Comparison of ENCODE assay signal across 1 cellular context in genomic region chr6:27902335-27903314, GRCh38.
TF ChIP-seq lines count a peak whose summit lies in the region.

No MANE protein-coding gene starts in this region.

TF ChIP-seq in HepG2, 621 proteins besides CTCF, POLR2A, EP300 and RAD21 (continued from another document and continues in another):
- TF ChIP-seq ZNF512 (CRISPR knock-in tag; IDR thresholded peaks at IDR 0.05), result 0 out of 2 replicates have a peak, but pooled peaks have one; percentile 76
- TF ChIP-seq ZNF30 (CRISPR knock-in tag; IDR thresholded peaks at IDR 0.05), result no peak
- no peak for TF ChIP-seq KDM6A (CRISPR knock-in tag; IDR thresholded peaks at IDR 0.05; ENCODE audit: low read depth)
- TF ChIP-seq, protein P1, sequence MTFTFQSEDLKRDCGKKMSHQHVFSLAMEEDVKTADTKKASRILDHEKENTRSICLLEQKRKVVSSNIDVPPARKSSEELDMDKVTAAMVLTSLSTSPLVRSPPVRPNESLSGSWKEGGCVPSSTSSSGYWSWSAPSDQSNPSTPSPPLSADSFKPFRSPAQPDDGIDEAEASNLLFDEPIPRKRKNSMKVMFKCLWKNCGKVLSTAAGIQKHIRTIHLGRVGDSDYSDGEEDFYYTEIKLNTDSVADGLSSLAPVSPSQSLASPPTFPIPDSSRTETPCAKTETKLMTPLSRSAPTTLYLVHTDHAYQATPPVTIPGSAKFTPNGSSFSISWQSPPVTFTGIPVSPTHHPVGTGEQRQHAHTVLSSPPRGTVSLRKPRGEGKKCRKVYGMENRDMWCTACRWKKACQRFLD (CRISPR knock-in tag; IDR thresholded peaks at IDR 0.05; ENCODE audit: borderline replicate concordance), result 0 out of 2 replicates have a peak, but pooled peaks have one; percentile 3
- TF ChIP-seq RELA (CRISPR knock-in tag; IDR thresholded peaks at IDR 0.05), result 0 out of 2 replicates have a peak, but pooled peaks have one; percentile 53
- TF ChIP-seq, protein P2, sequence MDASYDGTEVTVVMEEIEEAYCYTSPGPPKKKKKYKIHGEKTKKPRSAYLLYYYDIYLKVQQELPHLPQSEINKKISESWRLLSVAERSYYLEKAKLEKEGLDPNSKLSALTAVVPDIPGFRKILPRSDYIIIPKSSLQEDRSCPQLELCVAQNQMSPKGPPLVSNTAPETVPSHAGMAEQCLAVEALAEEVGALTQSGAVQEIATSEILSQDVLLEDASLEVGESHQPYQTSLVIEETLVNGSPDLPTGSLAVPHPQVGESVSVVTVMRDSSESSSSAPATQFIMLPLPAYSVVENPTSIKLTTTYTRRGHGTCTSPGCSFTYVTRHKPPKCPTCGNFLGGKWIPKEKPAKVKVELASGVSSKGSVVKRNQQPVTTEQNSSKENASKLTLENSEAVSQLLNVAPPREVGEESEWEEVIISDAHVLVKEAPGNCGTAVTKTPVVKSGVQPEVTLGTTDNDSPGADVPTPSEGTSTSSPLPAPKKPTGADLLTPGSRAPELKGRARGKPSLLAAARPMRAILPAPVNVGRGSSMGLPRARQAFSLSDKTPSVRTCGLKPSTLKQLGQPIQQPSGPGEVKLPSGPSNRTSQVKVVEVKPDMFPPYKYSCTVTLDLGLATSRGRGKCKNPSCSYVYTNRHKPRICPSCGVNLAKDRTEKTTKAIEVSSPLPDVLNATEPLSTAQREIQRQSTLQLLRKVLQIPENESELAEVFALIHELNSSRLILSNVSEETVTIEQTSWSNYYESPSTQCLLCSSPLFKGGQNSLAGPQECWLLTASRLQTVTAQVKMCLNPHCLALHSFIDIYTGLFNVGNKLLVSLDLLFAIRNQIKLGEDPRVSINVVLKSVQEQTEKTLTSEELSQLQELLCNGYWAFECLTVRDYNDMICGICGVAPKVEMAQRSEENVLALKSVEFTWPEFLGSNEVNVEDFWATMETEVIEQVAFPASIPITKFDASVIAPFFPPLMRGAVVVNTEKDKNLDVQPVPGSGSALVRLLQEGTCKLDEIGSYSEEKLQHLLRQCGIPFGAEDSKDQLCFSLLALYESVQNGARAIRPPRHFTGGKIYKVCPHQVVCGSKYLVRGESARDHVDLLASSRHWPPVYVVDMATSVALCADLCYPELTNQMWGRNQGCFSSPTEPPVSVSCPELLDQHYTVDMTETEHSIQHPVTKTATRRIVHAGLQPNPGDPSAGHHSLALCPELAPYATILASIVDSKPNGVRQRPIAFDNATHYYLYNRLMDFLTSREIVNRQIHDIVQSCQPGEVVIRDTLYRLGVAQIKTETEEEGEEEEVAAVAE (CRISPR knock-in tag; IDR thresholded peaks at IDR 0.05; ENCODE audit: borderline replicate concordance), result peak; percentile 81; the same call in 1 of the 2 replicates
- TF ChIP-seq, protein P3, sequence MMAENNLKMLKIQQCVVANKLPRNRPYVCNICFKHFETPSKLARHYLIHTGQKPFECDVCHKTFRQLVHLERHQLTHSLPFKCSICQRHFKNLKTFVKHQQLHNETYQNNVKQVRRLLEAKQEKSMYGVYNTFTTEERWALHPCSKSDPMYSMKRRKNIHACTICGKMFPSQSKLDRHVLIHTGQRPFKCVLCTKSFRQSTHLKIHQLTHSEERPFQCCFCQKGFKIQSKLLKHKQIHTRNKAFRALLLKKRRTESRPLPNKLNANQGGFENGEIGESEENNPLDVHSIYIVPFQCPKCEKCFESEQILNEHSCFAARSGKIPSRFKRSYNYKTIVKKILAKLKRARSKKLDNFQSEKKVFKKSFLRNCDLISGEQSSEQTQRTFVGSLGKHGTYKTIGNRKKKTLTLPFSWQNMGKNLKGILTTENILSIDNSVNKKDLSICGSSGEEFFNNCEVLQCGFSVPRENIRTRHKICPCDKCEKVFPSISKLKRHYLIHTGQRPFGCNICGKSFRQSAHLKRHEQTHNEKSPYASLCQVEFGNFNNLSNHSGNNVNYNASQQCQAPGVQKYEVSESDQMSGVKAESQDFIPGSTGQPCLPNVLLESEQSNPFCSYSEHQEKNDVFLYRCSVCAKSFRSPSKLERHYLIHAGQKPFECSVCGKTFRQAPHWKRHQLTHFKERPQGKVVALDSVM (CRISPR knock-in tag; IDR thresholded peaks at IDR 0.05), result 0 out of 2 replicates have a peak, but pooled peaks have one; percentile 57
- TF ChIP-seq YEATS2 (CRISPR knock-in tag; IDR thresholded peaks at IDR 0.05; ENCODE audit: borderline replicate concordance), result peak; percentile 40; the same call in 1 of the 2 replicates
- no peak for TF ChIP-seq ZNF207 (IDR thresholded peaks at IDR 0.05; ENCODE audit: borderline replicate concordance)
- no peak for TF ChIP-seq ZNF367 (CRISPR knock-in tag; IDR thresholded peaks at IDR 0.05; ENCODE audit: borderline replicate concordance)
- TF ChIP-seq ZNF577 (CRISPR knock-in tag; IDR thresholded peaks at IDR 0.05; ENCODE audit: borderline replicate concordance, low read depth), result no peak
- no peak for TF ChIP-seq ZNF576 (CRISPR knock-in tag; IDR thresholded peaks at IDR 0.05)
- TF ChIP-seq SNAPC2 (CRISPR knock-in tag; IDR thresholded peaks at IDR 0.05), result no peak
- no peak for TF ChIP-seq SP2 (CRISPR knock-in tag; IDR thresholded peaks at IDR 0.05)
- TF ChIP-seq CEBPG (CRISPR knock-in tag; IDR thresholded peaks at IDR 0.05), result peak; percentile 27; the same call in 1 of the 2 replicates
- 0 out of 2 replicates have a peak, but pooled peaks have one; percentile 30 for TF ChIP-seq ZNF510 (CRISPR knock-in tag; IDR thresholded peaks at IDR 0.05; ENCODE audit: low read depth)
- no peak for TF ChIP-seq DMTF1 (CRISPR knock-in tag; IDR thresholded peaks at IDR 0.05)
- TF ChIP-seq TARDBP (CRISPR knock-in tag; IDR thresholded peaks at IDR 0.05), result peak; percentile 80
- TF ChIP-seq PRMT3 (CRISPR knock-in tag; IDR thresholded peaks at IDR 0.05; ENCODE audit: borderline replicate concordance, low read depth), result no peak
- peak; percentile 51; the same call in 1 of the 2 replicates for TF ChIP-seq KDM5A (IDR thresholded peaks at IDR 0.05; ENCODE audit: borderline replicate concordance, low read length)
- no peak for TF ChIP-seq SRY (CRISPR knock-in tag; IDR thresholded peaks at IDR 0.05)
- TF ChIP-seq STAG1 (CRISPR knock-in tag; IDR thresholded peaks at IDR 0.05), result no peak
- TF ChIP-seq NFIB (CRISPR knock-in tag; IDR thresholded peaks at IDR 0.05; ENCODE audit: borderline replicate concordance), result no peak
- TF ChIP-seq NCOA2 (CRISPR knock-in tag; IDR thresholded peaks at IDR 0.05), result peak; percentile 70
- TF ChIP-seq, protein P4, sequence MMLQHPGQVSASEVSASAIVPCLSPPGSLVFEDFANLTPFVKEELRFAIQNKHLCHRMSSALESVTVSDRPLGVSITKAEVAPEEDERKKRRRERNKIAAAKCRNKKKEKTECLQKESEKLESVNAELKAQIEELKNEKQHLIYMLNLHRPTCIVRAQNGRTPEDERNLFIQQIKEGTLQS (CRISPR knock-in tag; IDR thresholded peaks at IDR 0.05), result no peak
- TF ChIP-seq ZNF225 (CRISPR knock-in tag; IDR thresholded peaks at IDR 0.05), result no peak
- peak; percentile 73 for TF ChIP-seq GATAD2A (CRISPR knock-in tag; IDR thresholded peaks at IDR 0.05)
- no peak for TF ChIP-seq ZSCAN22 (CRISPR knock-in tag; IDR thresholded peaks at IDR 0.05)
- 0 out of 2 replicates have a peak, but pooled peaks have one; percentile 39 for TF ChIP-seq KDM4B (CRISPR knock-in tag; IDR thresholded peaks at IDR 0.05)
- TF ChIP-seq RBM22 (optimal IDR thresholded peaks at IDR 0.05; ENCODE audit: low read length), result peak; percentile 93
- no peak for TF ChIP-seq RCOR2 (CRISPR knock-in tag; IDR thresholded peaks at IDR 0.05)
- TF ChIP-seq, protein P5, sequence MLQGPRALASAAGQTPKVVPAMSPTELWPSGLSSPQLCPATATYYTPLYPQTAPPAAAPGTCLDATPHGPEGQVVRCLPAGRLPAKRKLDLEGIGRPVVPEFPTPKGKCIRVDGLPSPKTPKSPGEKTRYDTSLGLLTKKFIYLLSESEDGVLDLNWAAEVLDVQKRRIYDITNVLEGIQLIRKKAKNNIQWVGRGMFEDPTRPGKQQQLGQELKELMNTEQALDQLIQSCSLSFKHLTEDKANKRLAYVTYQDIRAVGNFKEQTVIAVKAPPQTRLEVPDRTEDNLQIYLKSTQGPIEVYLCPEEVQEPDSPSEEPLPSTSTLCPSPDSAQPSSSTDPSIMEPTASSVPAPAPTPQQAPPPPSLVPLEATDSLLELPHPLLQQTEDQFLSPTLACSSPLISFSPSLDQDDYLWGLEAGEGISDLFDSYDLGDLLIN (CRISPR knock-in tag; IDR thresholded peaks at IDR 0.05; ENCODE audit: borderline replicate concordance), result no peak
- peak; percentile 67; the same call in 1 of the 2 replicates for TF ChIP-seq ZNF879 (CRISPR knock-in tag; IDR thresholded peaks at IDR 0.05)
- no peak for TF ChIP-seq NFYB (CRISPR knock-in tag; IDR thresholded peaks at IDR 0.05)
- 0 out of 2 replicates have a peak, but pooled peaks have one; percentile 23 for TF ChIP-seq DRAP1 (CRISPR knock-in tag; IDR thresholded peaks at IDR 0.05)
- TF ChIP-seq NR2C2 (CRISPR knock-in tag; IDR thresholded peaks at IDR 0.05; ENCODE audit: borderline replicate concordance), result no peak; the same call in 1 of the 2 replicates
- TF ChIP-seq ZNF496 (CRISPR knock-in tag; IDR thresholded peaks at IDR 0.05; ENCODE audit: insufficient replicate concordance), result no peak
- TF ChIP-seq, protein P6, sequence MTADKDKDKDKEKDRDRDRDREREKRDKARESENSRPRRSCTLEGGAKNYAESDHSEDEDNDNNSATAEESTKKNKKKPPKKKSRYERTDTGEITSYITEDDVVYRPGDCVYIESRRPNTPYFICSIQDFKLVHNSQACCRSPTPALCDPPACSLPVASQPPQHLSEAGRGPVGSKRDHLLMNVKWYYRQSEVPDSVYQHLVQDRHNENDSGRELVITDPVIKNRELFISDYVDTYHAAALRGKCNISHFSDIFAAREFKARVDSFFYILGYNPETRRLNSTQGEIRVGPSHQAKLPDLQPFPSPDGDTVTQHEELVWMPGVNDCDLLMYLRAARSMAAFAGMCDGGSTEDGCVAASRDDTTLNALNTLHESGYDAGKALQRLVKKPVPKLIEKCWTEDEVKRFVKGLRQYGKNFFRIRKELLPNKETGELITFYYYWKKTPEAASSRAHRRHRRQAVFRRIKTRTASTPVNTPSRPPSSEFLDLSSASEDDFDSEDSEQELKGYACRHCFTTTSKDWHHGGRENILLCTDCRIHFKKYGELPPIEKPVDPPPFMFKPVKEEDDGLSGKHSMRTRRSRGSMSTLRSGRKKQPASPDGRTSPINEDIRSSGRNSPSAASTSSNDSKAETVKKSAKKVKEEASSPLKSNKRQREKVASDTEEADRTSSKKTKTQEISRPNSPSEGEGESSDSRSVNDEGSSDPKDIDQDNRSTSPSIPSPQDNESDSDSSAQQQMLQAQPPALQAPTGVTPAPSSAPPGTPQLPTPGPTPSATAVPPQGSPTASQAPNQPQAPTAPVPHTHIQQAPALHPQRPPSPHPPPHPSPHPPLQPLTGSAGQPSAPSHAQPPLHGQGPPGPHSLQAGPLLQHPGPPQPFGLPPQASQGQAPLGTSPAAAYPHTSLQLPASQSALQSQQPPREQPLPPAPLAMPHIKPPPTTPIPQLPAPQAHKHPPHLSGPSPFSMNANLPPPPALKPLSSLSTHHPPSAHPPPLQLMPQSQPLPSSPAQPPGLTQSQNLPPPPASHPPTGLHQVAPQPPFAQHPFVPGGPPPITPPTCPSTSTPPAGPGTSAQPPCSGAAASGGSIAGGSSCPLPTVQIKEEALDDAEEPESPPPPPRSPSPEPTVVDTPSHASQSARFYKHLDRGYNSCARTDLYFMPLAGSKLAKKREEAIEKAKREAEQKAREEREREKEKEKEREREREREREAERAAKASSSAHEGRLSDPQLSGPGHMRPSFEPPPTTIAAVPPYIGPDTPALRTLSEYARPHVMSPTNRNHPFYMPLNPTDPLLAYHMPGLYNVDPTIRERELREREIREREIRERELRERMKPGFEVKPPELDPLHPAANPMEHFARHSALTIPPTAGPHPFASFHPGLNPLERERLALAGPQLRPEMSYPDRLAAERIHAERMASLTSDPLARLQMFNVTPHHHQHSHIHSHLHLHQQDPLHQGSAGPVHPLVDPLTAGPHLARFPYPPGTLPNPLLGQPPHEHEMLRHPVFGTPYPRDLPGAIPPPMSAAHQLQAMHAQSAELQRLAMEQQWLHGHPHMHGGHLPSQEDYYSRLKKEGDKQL (CRISPR knock-in tag; IDR thresholded peaks at IDR 0.05; ENCODE audit: low read depth), result no peak
- TF ChIP-seq, protein P7, sequence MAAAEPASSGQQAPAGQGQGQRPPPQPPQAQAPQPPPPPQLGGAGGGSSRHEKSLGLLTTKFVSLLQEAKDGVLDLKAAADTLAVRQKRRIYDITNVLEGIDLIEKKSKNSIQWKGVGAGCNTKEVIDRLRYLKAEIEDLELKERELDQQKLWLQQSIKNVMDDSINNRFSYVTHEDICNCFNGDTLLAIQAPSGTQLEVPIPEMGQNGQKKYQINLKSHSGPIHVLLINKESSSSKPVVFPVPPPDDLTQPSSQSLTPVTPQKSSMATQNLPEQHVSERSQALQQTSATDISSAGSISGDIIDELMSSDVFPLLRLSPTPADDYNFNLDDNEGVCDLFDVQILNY (CRISPR knock-in tag; conservative IDR thresholded peaks at IDR 0.05), result 0 out of 2 replicates have a peak, but pooled peaks have one; percentile 43
- no peak for TF ChIP-seq CHD2 (IDR thresholded peaks at IDR 0.05; ENCODE audit: low read depth, low read length)
- 0 out of 2 replicates have a peak, but pooled peaks have one; percentile 42 for TF ChIP-seq RBFOX2 (IDR thresholded peaks at IDR 0.05; ENCODE audit: low read depth, low read length)
